In the genomic region with DNA sequence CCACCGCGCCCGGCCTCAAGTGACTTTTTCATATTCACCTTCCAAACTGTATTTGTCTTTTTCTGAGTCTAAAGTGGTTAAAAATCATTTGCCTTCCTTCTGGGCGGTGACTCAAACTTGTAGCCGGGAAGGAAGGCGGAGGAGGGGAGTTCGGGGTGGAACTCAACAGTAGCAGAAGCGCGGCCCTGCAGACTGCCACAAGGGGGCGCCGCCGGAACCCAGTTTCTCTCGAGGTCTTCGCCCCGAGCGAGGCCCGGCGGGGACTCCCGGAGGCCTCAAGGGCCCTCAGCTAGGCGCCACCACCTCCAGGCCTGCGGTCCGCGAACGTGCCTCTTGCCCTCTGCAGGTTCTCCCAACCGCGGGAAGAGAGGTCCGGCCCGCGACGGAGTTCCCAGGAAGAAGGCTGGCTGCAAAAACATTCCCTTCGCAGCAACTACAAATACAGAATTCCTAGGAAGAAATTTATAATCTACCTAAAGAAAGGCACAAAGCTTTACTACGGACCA, we compare ENCODE assay signal across 8 cellular contexts. TPM values are rescaled to one million over a fixed set of nuclear protein-coding genes. Genes with fewer than 3 reads are reported as not detected.
DNase-seq lines count a peak whose midpoint lies in the region; ATAC-seq, FAIRE-seq and TF ChIP-seq lines count a peak whose summit lies in the region.

No MANE protein-coding gene starts in this region.

- H3K27me3 ChIP-seq in HAP-1 (ENCODE audit: low read depth): no peaks in the 10 kb centered on the region

- H3K4me3 ChIP-seq in HAP-1: no peak overlapping the region
- H3K4me3 ChIP-seq in NB4 (ENCODE audit: low read depth, low read length): no peak overlapping the region
- no peak overlapping the region for H3K4me3 ChIP-seq in WI38 (ENCODE audit: low read depth, low read length)
- H3K4me3 ChIP-seq in kidney (ENCODE audit: low read length in 2 of 2): no peak overlapping the region

- H3K4me1 ChIP-seq in HAP-1: peaks cover 16% of the 10 kb centered on the region
- H3K4me1 ChIP-seq in kidney (ENCODE audit: control insufficient read depth in 1 of 2, insufficient read depth in 1 of 2, low read depth in 1 of 2, low read length in 2 of 2): no peaks in the 10 kb centered on the region

- no peak for FAIRE-seq in kidney (lab: Jason Lieb, UNC)

- intact Hi-C loops in kidney (cut with DNase I): no loop called here

- H3K9ac ChIP-seq in kidney (ENCODE audit: low read length in 2 of 2): no peak overlapping the region

- H3K9me3 ChIP-seq in HAP-1 (no peaks in the 10 kb centered on the region), kidney (ENCODE audit: control insufficient read depth in 1 of 2, low read length in 2 of 2) (no peaks in the 10 kb centered on the region)

- no peak for TF ChIP-seq POLR2A in NB4 (IDR thresholded peaks at IDR 0.05; ENCODE audit: extremely low read depth, insufficient read length)

- ATAC-seq in HG03565 (IDR thresholded peaks at IDR 0.05; ENCODE audit: unreplicated experiment): no peak

- peak; percentile 83 to 97 for DNase-seq in HAP-1 (ENCODE audit: low spot score in 2 of 2)
- peak; percentile 95 for DNase-seq in NB4 (ENCODE audit: low read depth)
- DNase-seq in T47D (ENCODE audit: low read depth in 1 of 2, low spot score in 1 of 2): peak; percentile 52 to 68
- DNase-seq in kidney: peak; percentile 96
- peak; percentile 67 to 94 for DNase-seq in stimulated activated CD4-positive, alpha-beta T cell treated with anti-CD3 and anti-CD28 coated beads, Interleukin-1b, Interleukin-23, amount 100 ng/mL, for 1 hour (ENCODE audit: low read depth in 2 of 2)

- H3K27ac ChIP-seq in kidney (ENCODE audit: low read depth in 2 of 2, low read length in 2 of 2): no peak overlapping the region

- TF ChIP-seq CTCF in GM12872 (IDR thresholded peaks at IDR 0.05; ENCODE audit: insufficient read depth, low read depth, low read length) (peak; percentile 89), NB4 (IDR thresholded peaks at IDR 0.05; ENCODE audit: low read depth, low read length) (peak; percentile 88), WI38 (IDR thresholded peaks at IDR 0.05; ENCODE audit: low read depth, low read length) (peak; percentile 74), kidney (IDR thresholded peaks at IDR 0.05; ENCODE audit: borderline replicate concordance, extremely low read depth, insufficient read depth) (peak; percentile 70)

- H3K36me3 ChIP-seq in HAP-1 (replicated peaks) (no peaks in the 10 kb centered on the region), kidney (ENCODE audit: control insufficient read depth in 1 of 2, insufficient read depth in 2 of 2, low read length in 2 of 2) (no peaks in the 10 kb centered on the region)

- in situ Hi-C loops in HAP-1 (cut with MboI; ENCODE audit: low sequenced_read_pairs) (loop anchor here (25.0 kb wide), 1 partner anchor 589 kb away; no protein-coding TSS in a partner anchor), T47D (cut with HindIII; ENCODE audit: low pct_unique_long_range_greater_than_20kb, low sequenced_read_pairs) (no loop called here)

RNA-seq across cellular contexts. Expression of gene ITM2C, which starts 16.8 kb away (rescaled TPM):
- total RNA-seq in kidney: 1,131 TPM
- 308 TPM for polyA plus RNA-seq in kidney (ENCODE audit: insufficient read depth, low read depth, low replicate concordance)
